21 cellular contexts compared by ENCODE assay signal in the genomic region with DNA sequence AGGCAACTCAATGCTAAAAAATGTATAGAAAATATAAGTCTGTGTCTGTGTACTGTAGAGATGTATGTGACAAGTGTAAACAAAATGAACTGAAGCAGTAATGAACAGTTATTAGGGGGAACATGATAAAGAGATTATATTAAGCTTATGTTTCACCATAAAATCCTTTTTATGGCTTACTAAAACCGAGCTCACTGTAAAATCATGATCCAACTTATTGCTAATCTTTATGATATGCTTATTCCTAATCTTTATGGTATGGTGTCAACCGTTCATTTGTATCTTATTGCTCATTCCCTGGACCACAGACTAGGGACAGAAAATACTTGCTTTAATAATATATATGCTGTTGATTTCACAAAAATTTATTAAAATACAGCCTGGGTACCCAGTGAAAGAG.
DNase-seq lines count a peak whose midpoint lies in the region; ATAC-seq and TF ChIP-seq lines count a peak whose summit lies in the region.
"Had no signal": no experiment of that assay in that cellular context is flagged by ENCODE, and none has a peak within 500 bp of the region (broad histone marks: within the 10 kb centered on the region; RNA-seq: fewer than 3 reads in every experiment).

No MANE protein-coding gene starts in this region.

- TF ChIP-seq CTCF in HEK293 (tag by site-specific recombination; IDR thresholded peaks at IDR 0.05), result no peak
- TF ChIP-seq CTCF in mucosa of descending colon (IDR thresholded peaks at IDR 0.05), result no peak
- no peak for TF ChIP-seq CTCF in psoas muscle (IDR thresholded peaks at IDR 0.05)

- H3K4me1 Mint-ChIP-seq in activated T-helper 17 cell treated with anti-CD3 and anti-CD28 coated beads, Interleukin-2, amount 50 U/mL, for 72 hours, result no peaks in the 10 kb centered on the region
- H3K4me1 Mint-ChIP-seq: B cell; CD4-positive, CD25-positive, alpha-beta regulatory T cell had no signal

- no peaks in the 10 kb centered on the region for H3K36me3 Mint-ChIP-seq in activated T-helper 17 cell treated with anti-CD3 and anti-CD28 coated beads, Interleukin-2, amount 50 U/mL, for 72 hours (ENCODE audit: low read depth)
- H3K36me3 Mint-ChIP-seq: CD4-positive, CD25-positive, alpha-beta regulatory T cell; CD8-positive, alpha-beta T cell had no signal

- no peak overlapping the region for H3K4me3 ChIP-seq in HEK293 (ENCODE audit: low read depth, low read length)
- H3K4me3 ChIP-seq in mucosa of descending colon, result no peak overlapping the region
- no peak overlapping the region for H3K4me3 ChIP-seq in psoas muscle
- H3K4me3 ChIP-seq: BLaER1, GM12878, GM23338 had no signal

- H3K36me3 ChIP-seq in HEK293 (ENCODE audit: control insufficient read depth in 2 of 2, insufficient read depth in 1 of 2, low read length in 2 of 2) (no peaks in the 10 kb centered on the region; a peak in 1 of 3 replicates), mucosa of descending colon (ENCODE audit: low read depth) (no peaks in the 10 kb centered on the region), psoas muscle (ENCODE audit: insufficient read depth in 1 of 2, low read depth in 1 of 2) (no peaks in the 10 kb centered on the region)
- H3K36me3 ChIP-seq: BLaER1 had no signal

- POLR2A ChIA-PET in HEK293 (lab: Yijun Ruan, JAX), result interaction anchor here (0.5 kb wide), 1 partner anchor 160 kb away, joined by 3 read pairs; no protein-coding TSS in a partner anchor

- H3K27ac ChIP-seq in HEK293 (ENCODE audit: extremely low read depth, low read depth, low read length) (no peak overlapping the region), psoas muscle (no peak overlapping the region)
- H3K27ac ChIP-seq: BLaER1, C4-2B had no signal

- WGBS in psoas muscle, 3 donors, result 41 to 53% (median 49%) methylated on average over 2 of the region's 2 CpGs

- H3K27ac Mint-ChIP-seq in activated T-helper 17 cell treated with anti-CD3 and anti-CD28 coated beads, Interleukin-2, amount 50 U/mL, for 72 hours, result peak overlapping the region; percentile 63
- H3K27ac Mint-ChIP-seq: B cell; CD4-positive, CD25-positive, alpha-beta regulatory T cell; CD8-positive, alpha-beta T cell; HFFc6 had no signal

- CTCF ChIA-PET in HEK293 (lab: Yijun Ruan, JAX), result no interaction called here

- DNase-seq in mucosa of descending colon, result no peak
- no peak for DNase-seq in psoas muscle
- no peak for DNase-seq in Ammon's horn (ENCODE audit: low spot score)
- DNase-seq: Caco-2; CD4-positive, CD25-positive, alpha-beta regulatory T cell; CD8-positive, alpha-beta T cell; DMS 273 treated with DMSO at 0.1 percent for 48 hours; DMS79; EL; GDM1; H9; HFFc6 had no signal

- ATAC-seq in activated T-helper 17 cell treated with anti-CD3 and anti-CD28 coated beads, Interleukin-2, amount 50 U/mL, for 72 hours (replicated peaks), result no peak
- peak; percentile 53 for ATAC-seq in mucosa of descending colon
- no peak for ATAC-seq in psoas muscle
- ATAC-seq in HG02623 (IDR thresholded peaks at IDR 0.05; ENCODE audit: unreplicated experiment), result no peak
- ATAC-seq: CD8-positive, alpha-beta T cell; GM12878; GM23338; HCT116 had no signal

- peaks cover 3% of the 10 kb centered on the region for H3K27me3 Mint-ChIP-seq in activated T-helper 17 cell treated with anti-CD3 and anti-CD28 coated beads, Interleukin-2, amount 50 U/mL, for 72 hours
- H3K27me3 Mint-ChIP-seq: B cell; CD4-positive, CD25-positive, alpha-beta regulatory T cell had no signal

- peaks cover 3% of the 10 kb centered on the region for H3K9me3 Mint-ChIP-seq in activated T-helper 17 cell treated with anti-CD3 and anti-CD28 coated beads, Interleukin-2, amount 50 U/mL, for 72 hours
- H3K9me3 Mint-ChIP-seq: CD8-positive, alpha-beta T cell; HFFc6 had no signal

- H3K9me3 ChIP-seq in HEK293 (ENCODE audit: control insufficient read depth, insufficient read depth, low read depth, low read length) (no peaks in the 10 kb centered on the region), mucosa of descending colon (no peaks in the 10 kb centered on the region), psoas muscle (no peaks in the 10 kb centered on the region)
- H3K9me3 ChIP-seq: BLaER1, Caco-2 had no signal

- H3K4me1 ChIP-seq in HEK293 (ENCODE audit: control insufficient read depth, insufficient read depth, low read length) (peaks cover 10% of the 10 kb centered on the region), mucosa of descending colon (ENCODE audit: low read depth) (peaks cover 35% of the 10 kb centered on the region), psoas muscle (no peaks in the 10 kb centered on the region)
- H3K4me1 ChIP-seq: Caco-2 had no signal

- H3K4me3 Mint-ChIP-seq in activated T-helper 17 cell treated with anti-CD3 and anti-CD28 coated beads, Interleukin-2, amount 50 U/mL, for 72 hours, result no peak overlapping the region
- H3K4me3 Mint-ChIP-seq: B cell; CD4-positive, CD25-positive, alpha-beta regulatory T cell; CD8-positive, alpha-beta T cell; GM23338; H9; HFFc6 had no signal

- intact Hi-C loops in mucosa of descending colon (cut with DNase I, micrococcal nuclease) (no loop called here), psoas muscle (cut with DNase I) (no loop called here)

- no peaks in the 10 kb centered on the region for H3K27me3 ChIP-seq in psoas muscle (ENCODE audit: insufficient read depth in 3 of 3, low read length in 2 of 3)
- H3K27me3 ChIP-seq: BLaER1 had no signal

TF ChIP-seq in HEK293, 187 proteins besides CTCF, POLR2A, EP300 and RAD21 (continues in another document):
- no peak for TF ChIP-seq KLF1 (tag by site-specific recombination; IDR thresholded peaks at IDR 0.05)
- TF ChIP-seq IKZF3 (tag by site-specific recombination; IDR thresholded peaks at IDR 0.05), result peak; percentile 50; the same call in 1 of the 2 replicates
- TF ChIP-seq ZNF426 (tag by site-specific recombination; IDR thresholded peaks at IDR 0.05), result no peak
- peak; percentile 85 for TF ChIP-seq PRDM6 (tag by site-specific recombination; IDR thresholded peaks at IDR 0.05)
- TF ChIP-seq, protein P1, sequence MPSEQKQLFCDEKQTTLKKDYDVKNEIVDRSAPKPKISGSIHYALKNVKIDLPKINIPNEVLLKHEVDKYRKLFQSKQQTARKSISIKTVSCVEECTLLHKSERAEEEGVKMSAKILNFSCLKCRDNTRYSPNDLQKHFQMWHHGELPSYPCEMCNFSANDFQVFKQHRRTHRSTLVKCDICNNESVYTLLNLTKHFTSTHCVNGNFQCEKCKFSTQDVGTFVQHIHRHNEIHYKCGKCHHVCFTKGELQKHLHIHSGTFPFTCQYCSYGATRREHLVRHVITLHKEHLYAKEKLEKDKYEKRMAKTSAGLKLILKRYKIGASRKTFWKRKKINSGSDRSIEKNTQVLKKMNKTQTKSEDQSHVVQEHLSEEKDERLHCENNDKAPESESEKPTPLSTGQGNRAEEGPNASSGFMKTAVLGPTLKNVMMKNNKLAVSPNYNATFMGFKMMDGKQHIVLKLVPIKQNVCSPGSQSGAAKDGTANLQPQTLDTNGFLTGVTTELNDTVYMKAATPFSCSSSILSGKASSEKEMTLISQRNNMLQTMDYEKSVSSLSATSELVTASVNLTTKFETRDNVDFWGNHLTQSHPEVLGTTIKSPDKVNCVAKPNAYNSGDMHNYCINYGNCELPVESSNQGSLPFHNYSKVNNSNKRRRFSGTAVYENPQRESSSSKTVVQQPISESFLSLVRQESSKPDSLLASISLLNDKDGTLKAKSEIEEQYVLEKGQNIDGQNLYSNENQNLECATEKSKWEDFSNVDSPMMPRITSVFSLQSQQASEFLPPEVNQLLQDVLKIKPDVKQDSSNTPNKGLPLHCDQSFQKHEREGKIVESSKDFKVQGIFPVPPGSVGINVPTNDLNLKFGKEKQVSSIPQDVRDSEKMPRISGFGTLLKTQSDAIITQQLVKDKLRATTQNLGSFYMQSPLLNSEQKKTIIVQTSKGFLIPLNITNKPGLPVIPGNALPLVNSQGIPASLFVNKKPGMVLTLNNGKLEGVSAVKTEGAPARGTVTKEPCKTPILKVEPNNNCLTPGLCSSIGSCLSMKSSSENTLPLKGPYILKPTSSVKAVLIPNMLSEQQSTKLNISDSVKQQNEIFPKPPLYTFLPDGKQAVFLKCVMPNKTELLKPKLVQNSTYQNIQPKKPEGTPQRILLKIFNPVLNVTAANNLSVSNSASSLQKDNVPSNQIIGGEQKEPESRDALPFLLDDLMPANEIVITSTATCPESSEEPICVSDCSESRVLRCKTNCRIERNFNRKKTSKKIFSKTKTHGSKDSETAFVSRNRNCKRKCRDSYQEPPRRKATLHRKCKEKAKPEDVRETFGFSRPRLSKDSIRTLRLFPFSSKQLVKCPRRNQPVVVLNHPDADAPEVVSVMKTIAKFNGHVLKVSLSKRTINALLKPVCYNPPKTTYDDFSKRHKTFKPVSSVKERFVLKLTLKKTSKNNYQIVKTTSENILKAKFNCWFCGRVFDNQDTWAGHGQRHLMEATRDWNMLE (tag by site-specific recombination; conservative IDR thresholded peaks at IDR 0.05; ENCODE audit: low read depth), result no peak
- TF ChIP-seq ZNF146 (tag by site-specific recombination; IDR thresholded peaks at IDR 0.05), result no peak
- no peak for TF ChIP-seq ZNF24 (tag by site-specific recombination; IDR thresholded peaks at IDR 0.05)
